In genomic region chr11:62804310-62805043, GRCh38 we compare ENCODE assay signal across 8 cellular contexts. TPM values are rescaled to one million over a fixed set of nuclear protein-coding genes. Genes with fewer than 3 reads are reported as not detected.
DNase-seq lines count a peak whose midpoint lies in the region; ATAC-seq, FAIRE-seq and TF ChIP-seq lines count a peak whose summit lies in the region.

No MANE protein-coding gene starts in this region.

- H3K4me2 ChIP-seq in MM.1S (ENCODE audit: low read depth, low read length) = peak overlapping the region; percentile 90

- peaks cover 23% of the 10 kb centered on the region for H3F3A ChIP-seq in MM.1S (ENCODE audit: insufficient read depth, low read length)

- intact Hi-C loops in left ventricle myocardium superior (cut with micrococcal nuclease) (no loop called here), lower lobe of right lung (cut with DNase I) (no loop called here), posterior vena cava (cut with DNase I) (no loop called here)

- no peaks in the 10 kb centered on the region for H3K9me3 Mint-ChIP-seq in type B pancreatic cell

- FAIRE-seq in bronchial epithelial cell (lab: Jason Lieb, UNC) = no peak

- no peaks in the 10 kb centered on the region for H4K20me1 ChIP-seq in MM.1S (ENCODE audit: insufficient read depth, low read length)

- H3K9ac ChIP-seq in MM.1S (ENCODE audit: low read length) = peak overlapping the region; percentile 66

- peak overlapping the region; percentile 98 for H3K27ac Mint-ChIP-seq in type B pancreatic cell

- H3K27me3 ChIP-seq in cardiac muscle cell = no peaks in the 10 kb centered on the region
- H3K27me3 ChIP-seq in MM.1S (replicated peaks; ENCODE audit: insufficient read depth, low read length) = no peaks in the 10 kb centered on the region
- H3K27me3 ChIP-seq in bronchial epithelial cell (ENCODE audit: control insufficient read depth, insufficient read depth, low read length) = no peaks in the 10 kb centered on the region
- no peaks in the 10 kb centered on the region for H3K27me3 ChIP-seq in lower lobe of right lung (ENCODE audit: low read depth)

- peak overlapping the region; percentile 88 for H3K27ac ChIP-seq in cardiac muscle cell
- peak overlapping the region; percentile 89; the same call in 1 of the 2 replicates for H3K27ac ChIP-seq in MM.1S (ENCODE audit: low read length)
- H3K27ac ChIP-seq in lower lobe of right lung = peak overlapping the region; percentile 93

- H3K9me2 ChIP-seq in MM.1S (replicated peaks; ENCODE audit: insufficient read depth, low read length) = no peaks in the 10 kb centered on the region

- peak overlapping the region; percentile 100 for H3K4me3 Mint-ChIP-seq in type B pancreatic cell

- H3K4me3 ChIP-seq in cardiac muscle cell (peak overlapping the region; percentile 82), MM.1S (ENCODE audit: low read length) (peak overlapping the region; percentile 70), bronchial epithelial cell (ENCODE audit: low read depth, low read length) (peak overlapping the region; percentile 81), lower lobe of right lung (peak overlapping the region; percentile 86)

- DNase-seq in cardiac muscle cell (ENCODE audit: low read depth in 1 of 2, low spot score in 1 of 2) (peak in 1 of 2 donors; percentile 58), left ventricle myocardium superior (no peak), MM.1S (peak; percentile 36), bronchial epithelial cell (ENCODE audit: low read depth) (peak; percentile 55), lower lobe of right lung (peak; percentile 20), type B pancreatic cell (ENCODE audit: extremely low spot score, unreplicated experiment) (no peak), NCI-H2171 (lab: John Stamatoyannopoulos, UW) (no peak), posterior vena cava (ENCODE audit: low spot score) (no peak)

- no peak for ATAC-seq in left ventricle myocardium superior
- peak; percentile 6 to 44 for ATAC-seq in lower lobe of right lung

- H3K4me1 Mint-ChIP-seq in type B pancreatic cell (ENCODE audit: unreplicated experiment) = peaks cover 9% of the 10 kb centered on the region

- TF ChIP-seq CTCF in cardiac muscle cell (IDR thresholded peaks at IDR 0.05; ENCODE audit: low read depth, low read length) (no peak), MM.1S (IDR thresholded peaks at IDR 0.05; ENCODE audit: low read length) (no peak), bronchial epithelial cell (IDR thresholded peaks at IDR 0.05; ENCODE audit: insufficient read depth, low read length, severe bottlenecking) (no peak), lower lobe of right lung (IDR thresholded peaks at IDR 0.05) (no peak), type B pancreatic cell (conservative IDR thresholded peaks at IDR 0.05) (no peak)

- H3K79me2 ChIP-seq in MM.1S (ENCODE audit: low read length) = peaks cover 33% of the 10 kb centered on the region

- no peak overlapping the region for H2AFZ ChIP-seq in MM.1S (ENCODE audit: low read length)

- H3K9me3 ChIP-seq in cardiac muscle cell (ENCODE audit: low read depth) (no peaks in the 10 kb centered on the region), MM.1S (replicated peaks; ENCODE audit: insufficient read depth, low read length) (no peaks in the 10 kb centered on the region), lower lobe of right lung (no peaks in the 10 kb centered on the region)

- peaks cover 32% of the 10 kb centered on the region for H3K36me3 ChIP-seq in cardiac muscle cell
- peaks cover 20% of the 10 kb centered on the region for H3K36me3 ChIP-seq in MM.1S (replicated peaks; ENCODE audit: insufficient read depth, low read length)
- H3K36me3 ChIP-seq in bronchial epithelial cell (ENCODE audit: control insufficient read depth, insufficient read depth, low read length) = peaks cover 37% of the 10 kb centered on the region
- peaks cover 58% of the 10 kb centered on the region for H3K36me3 ChIP-seq in lower lobe of right lung

- H3K27me3 Mint-ChIP-seq in type B pancreatic cell = no peaks in the 10 kb centered on the region

- H3K4me1 ChIP-seq in cardiac muscle cell (ENCODE audit: low read depth) = peaks cover 18% of the 10 kb centered on the region
- H3K4me1 ChIP-seq in MM.1S (ENCODE audit: low read length) = peaks cover 35% of the 10 kb centered on the region
- peaks cover 29% of the 10 kb centered on the region for H3K4me1 ChIP-seq in lower lobe of right lung

- peaks cover 28% of the 10 kb centered on the region for H3K36me3 Mint-ChIP-seq in type B pancreatic cell

RNA-seq across cellular contexts. Expression of gene NXF1, which starts 0.8 kb away (rescaled TPM):
- total RNA-seq in cardiac muscle cell (52.8 and 60.7 TPM in 2 replicates), left ventricle myocardium superior (49.6 TPM), bronchial epithelial cell (13.4 and 15.3 TPM in 2 replicates), lower lobe of right lung (93.2 TPM), type B pancreatic cell (ENCODE audit: low replicate concordance) (111 TPM in 2 replicates), posterior vena cava (10 to 100 TPM; 53.0 to 58.1 TPM)
- 96.7 and 127 TPM in 2 replicates for polyA plus RNA-seq in cardiac muscle cell

RNA-seq across cellular contexts. Expression of gene TMEM223, which starts 12.7 kb away (rescaled TPM):
- total RNA-seq in cardiac muscle cell (87.1 and 88.9 TPM in 2 replicates), left ventricle myocardium superior (21.7 TPM), bronchial epithelial cell (18.6 and 19.5 TPM in 2 replicates), lower lobe of right lung (17.2 TPM), type B pancreatic cell (ENCODE audit: low replicate concordance) (21.9 and 23.3 TPM in 2 replicates), posterior vena cava (1 to 10 TPM; 8.9 to 10.0 TPM)
- polyA plus RNA-seq in cardiac muscle cell = 92.4 and 102 TPM in 2 replicates

RNA-seq across cellular contexts. Expression of gene TMEM179B, which starts 17.3 kb away (rescaled TPM):
- total RNA-seq in cardiac muscle cell = 34.2 and 55.2 TPM in 2 replicates
- 78.6 and 81.8 TPM in 2 replicates for polyA plus RNA-seq in cardiac muscle cell
- 16.9 TPM for total RNA-seq in left ventricle myocardium superior
- total RNA-seq in bronchial epithelial cell = 19.0 and 30.0 TPM in 2 replicates
- total RNA-seq in lower lobe of right lung = 54.6 TPM
- total RNA-seq in type B pancreatic cell (ENCODE audit: low replicate concordance) = 41.1 and 53.1 TPM in 2 replicates
- 10 to 100 TPM; 23.7 to 33.0 TPM for total RNA-seq in posterior vena cava

RNA-seq across cellular contexts. Expression of gene STX5, which starts 27.4 kb away (rescaled TPM):
- total RNA-seq in cardiac muscle cell = 38.5 and 45.2 TPM in 2 replicates
- polyA plus RNA-seq in cardiac muscle cell = 49.4 and 53.6 TPM in 2 replicates
- 19.5 TPM for total RNA-seq in left ventricle myocardium superior
- total RNA-seq in bronchial epithelial cell = 31.3 and 36.2 TPM in 2 replicates
- 42.0 TPM for total RNA-seq in lower lobe of right lung
- 42.4 and 51.7 TPM in 2 replicates for total RNA-seq in type B pancreatic cell (ENCODE audit: low replicate concordance)
- total RNA-seq in posterior vena cava = 10 to 100 TPM; 32.8 to 34.0 TPM

RNA-seq across cellular contexts. Expression of gene TEX54, which starts 28.2 kb away (rescaled TPM):
- total RNA-seq in cardiac muscle cell (not detected in 2 replicates), left ventricle myocardium superior (not detected), bronchial epithelial cell (not detected in 2 replicates), lower lobe of right lung (not detected), type B pancreatic cell (ENCODE audit: low replicate concordance) (not detected in 2 replicates), posterior vena cava (not detected)
- 3.0 and 4.8 TPM in 2 replicates for polyA plus RNA-seq in cardiac muscle cell

Comparison
In these comparisons a context has a peak if more than half of its experiments do, and no peak if none do; other contexts are left out.
1. DNase-seq: peak in MM.1S (single experiment), bronchial epithelial cell (single experiment) and lower lobe of right lung (single experiment); none in left ventricle myocardium superior (single experiment), type B pancreatic cell (single experiment), NCI-H2171 (single experiment) and posterior vena cava (single experiment).
2. Peak in every context shown above with its lines, with median percentiles within 50 percentile points of each other: H3K27ac ChIP-seq and H3K4me3 ChIP-seq.